ENCODE assay signal across 23 cellular contexts in genomic region chr12:46839232-46839631, GRCh38. TPM values are rescaled to one million over a fixed set of nuclear protein-coding genes. Genes with fewer than 3 reads are reported as not detected.
A peak's percentile ranks its signal among the peaks of the same experiment; 100 is the strongest.
DNase-seq lines count a peak whose midpoint lies in the region; ATAC-seq, FAIRE-seq and TF ChIP-seq lines count a peak whose summit lies in the region.
"Had no signal": no experiment of that assay in that cellular context is flagged by ENCODE, and none has a peak within 500 bp of the region (broad histone marks: within the 10 kb centered on the region; RNA-seq: fewer than 3 reads in every experiment).

No MANE protein-coding gene starts in this region.

- no peak overlapping the region for H3K4me2 ChIP-seq in A549
- H3K4me2 ChIP-seq in SK-N-SH = peak overlapping the region; percentile 25; the same call in 1 of the 2 replicates

- DNase-seq in A549 (ENCODE audit: low read depth in 1 of 2, low spot score in 1 of 2) (no peak), ELR (ENCODE audit: low read depth) (peak; percentile 62), HT1080 (ENCODE audit: low read depth) (peak; percentile 27), SK-N-SH (no peak), DMS53 treated with DMSO at 0.1 percent for 48 hours (lab: John Stamatoyannopoulos, UW; ENCODE audit: unreplicated experiment) (no peak), upper lobe of left lung (no peak)
- no peak for DNase-seq in activated CD4-positive, alpha-beta T cell treated with anti-CD3 and anti-CD28 coated beads for 36 hours
- DNase-seq: 8988T; ACHN; BE2C; C1 segment of cervical spinal cord; CD4-positive, CD25-positive, alpha-beta regulatory T cell; CD8-positive, alpha-beta memory T cell; COR-L47; DMS79; GOT3; H7; Karpas-422; KBM-7 had no signal

- 0 out of 2 replicates have a peak overlapping the region, but pooled peaks have one; percentile 45 for H2AFZ ChIP-seq in SK-N-SH (ENCODE audit: low read depth)

- H3K27ac ChIP-seq in A549 (no peak overlapping the region), SK-N-SH (ENCODE audit: low read depth in 2 of 2, low read length in 1 of 2) (no peak overlapping the region), upper lobe of left lung (no peak overlapping the region)

- CTCF ChIA-PET in A549 (lab: Yijun Ruan, JAX) (interaction anchor here (0.5 kb wide), 1 partner anchor 21 kb away, joined by 3 read pairs; no protein-coding TSS in a partner anchor), SK-N-SH (lab: Yijun Ruan, JAX) (no interaction called here)
- CTCF ChIA-PET in activated CD4-positive, alpha-beta T cell treated with anti-CD3 and anti-CD28 coated beads for 36 hours (lab: Charles Lee) = no interaction called here

- H3K27ac Mint-ChIP-seq in activated CD4-positive, alpha-beta T cell treated with anti-CD3 and anti-CD28 coated beads for 36 hours = no peak overlapping the region
- H3K27ac Mint-ChIP-seq: CD4-positive, CD25-positive, alpha-beta regulatory T cell; CD8-positive, alpha-beta memory T cell; IgD-negative memory B cell had no signal

- H3K79me2 ChIP-seq in SK-N-SH (ENCODE audit: insufficient read depth) = no peaks in the 10 kb centered on the region

- no peaks in the 10 kb centered on the region for H3K9me3 ChIP-seq in A549
- no peaks in the 10 kb centered on the region for H3K9me3 ChIP-seq in SK-N-SH
- no peaks in the 10 kb centered on the region for H3K9me3 ChIP-seq in upper lobe of left lung
- H3K9me3 ChIP-seq: BE2C had no signal

- TF ChIP-seq CTCF in A549 (IDR thresholded peaks at IDR 0.05) = no peak
- TF ChIP-seq CTCF in SK-N-SH (IDR thresholded peaks at IDR 0.05) = no peak
- TF ChIP-seq CTCF in upper lobe of left lung (IDR thresholded peaks at IDR 0.05) = no peak

- H3K4me1 ChIP-seq in A549 (no peaks in the 10 kb centered on the region), SK-N-SH (ENCODE audit: control insufficient read depth in 1 of 2, insufficient read depth in 2 of 2, low read depth in 1 of 2, low read length in 1 of 2) (peaks cover 0 to 9% of the 10 kb centered on the region in 2 experiments; a peak in 1 of 4 replicates), upper lobe of left lung (peaks cover 0 to 4% (median 0%) of the 10 kb centered on the region in 4 donors)
- H3K4me1 ChIP-seq: BE2C had no signal

- peaks cover 18% of the 10 kb centered on the region for H3K27me3 Mint-ChIP-seq in activated CD4-positive, alpha-beta T cell treated with anti-CD3 and anti-CD28 coated beads for 36 hours

- no peak overlapping the region for H3K4me3 Mint-ChIP-seq in activated CD4-positive, alpha-beta T cell treated with anti-CD3 and anti-CD28 coated beads for 36 hours
- H3K4me3 Mint-ChIP-seq: CD4-positive, CD25-positive, alpha-beta regulatory T cell; CD8-positive, alpha-beta memory T cell; IgD-negative memory B cell had no signal

- TF ChIP-seq RAD21 in A549 (conservative IDR thresholded peaks at IDR 0.05 in 1 of 2, IDR thresholded peaks at IDR 0.05 in 1 of 2) = no peak
- TF ChIP-seq RAD21 in SK-N-SH (IDR thresholded peaks at IDR 0.05; ENCODE audit: low read length) = no peak

- H3K4me3 ChIP-seq in A549 (no peak overlapping the region), SK-N-SH (ENCODE audit: low read depth in 2 of 2, low read length in 1 of 2) (no peak overlapping the region), upper lobe of left lung (no peak overlapping the region)
- H3K4me3 ChIP-seq: GM12878 had no signal

- H4K20me1 ChIP-seq in SK-N-SH (ENCODE audit: insufficient read depth) = no peaks in the 10 kb centered on the region

- H3K27me3 ChIP-seq in SK-N-SH (ENCODE audit: insufficient read depth) = no peaks in the 10 kb centered on the region
- no peaks in the 10 kb centered on the region for H3K27me3 ChIP-seq in upper lobe of left lung
- H3K27me3 ChIP-seq: BE2C had no signal

- no peak overlapping the region for H3K9ac ChIP-seq in SK-N-SH

- H3K36me3 Mint-ChIP-seq in activated CD4-positive, alpha-beta T cell treated with anti-CD3 and anti-CD28 coated beads for 36 hours (ENCODE audit: low read depth) = no peaks in the 10 kb centered on the region
- H3K36me3 Mint-ChIP-seq: CD4-positive, CD25-positive, alpha-beta regulatory T cell; CD8-positive, alpha-beta memory T cell had no signal

- peaks cover 5% of the 10 kb centered on the region for H3F3A ChIP-seq in SK-N-SH (replicated peaks; ENCODE audit: insufficient read depth)

- 13% methylated on average over 3 of the region's 3 CpGs for WGBS in A549 (ENCODE audit: missing lambda C conversion rate)
- 17% methylated on average over 3 of the region's 3 CpGs for WGBS in SK-N-SH (ENCODE audit: low lambda C conversion rate)
- WGBS in upper lobe of left lung, 2 donors = 66 to 70% methylated on average over 3 of the region's 3 CpGs

- intact Hi-C loops in activated CD4-positive, alpha-beta T cell treated with anti-CD3 and anti-CD28 coated beads for 36 hours (cut with DNase I, micrococcal nuclease) = no loop called here

- ATAC-seq in A549 = no peak
- ATAC-seq in GM18868 (IDR thresholded peaks at IDR 0.05; ENCODE audit: unreplicated experiment) = no peak
- no peak for ATAC-seq in activated CD4-positive, alpha-beta T cell treated with anti-CD3 and anti-CD28 coated beads for 36 hours
- no peak for ATAC-seq in upper lobe of left lung (ENCODE audit: low FRiP score in 2 of 2)
- ATAC-seq: GM12878 had no signal

- no peaks in the 10 kb centered on the region for H3K9me2 ChIP-seq in SK-N-SH

- TF ChIP-seq EP300 in A549 (IDR thresholded peaks at IDR 0.05) (no peak), SK-N-SH (IDR thresholded peaks at IDR 0.05; ENCODE audit: borderline replicate concordance in 1 of 2, low read depth in 1 of 2, low read length in 1 of 2) (no peak), upper lobe of left lung (IDR thresholded peaks at IDR 0.05) (no peak)

- POLR2A ChIA-PET in A549 (lab: Yijun Ruan, JAX) (no interaction called here), SK-N-SH (lab: Yijun Ruan, JAX) (no interaction called here)
- POLR2A ChIA-PET in activated CD4-positive, alpha-beta T cell treated with anti-CD3 and anti-CD28 coated beads for 36 hours (lab: Charles Lee) = no interaction called here

- FAIRE-seq in A549 (lab: Jason Lieb, UNC) = no peak
- FAIRE-seq: D721Med, GM12878 had no signal

- H3K9me3 Mint-ChIP-seq in activated CD4-positive, alpha-beta T cell treated with anti-CD3 and anti-CD28 coated beads for 36 hours (ENCODE audit: low read depth) = no peaks in the 10 kb centered on the region
- H3K9me3 Mint-ChIP-seq: CD8-positive, alpha-beta memory T cell; IgD-negative memory B cell had no signal

- H3K36me3 ChIP-seq in SK-N-SH (replicated peaks in 1 of 2; ENCODE audit: control insufficient read depth in 1 of 2, insufficient read depth in 2 of 2, low read length in 1 of 2) = no peaks in the 10 kb centered on the region
- no peaks in the 10 kb centered on the region for H3K36me3 ChIP-seq in upper lobe of left lung
- H3K36me3 ChIP-seq: BE2C had no signal

- TF ChIP-seq POLR2A in A549 (IDR thresholded peaks at IDR 0.05; ENCODE audit: low read length) (no peak), upper lobe of left lung (IDR thresholded peaks at IDR 0.05) (no peak)

- H3K4me1 Mint-ChIP-seq in activated CD4-positive, alpha-beta T cell treated with anti-CD3 and anti-CD28 coated beads for 36 hours = no peaks in the 10 kb centered on the region
- H3K4me1 Mint-ChIP-seq: CD4-positive, CD25-positive, alpha-beta regulatory T cell; CD8-positive, alpha-beta memory T cell; IgD-negative memory B cell had no signal

TF ChIP-seq in A549, 52 proteins besides CTCF, POLR2A, EP300 and RAD21:
- TF ChIP-seq HOXB5 (CRISPR knock-in tag; IDR thresholded peaks at IDR 0.05) (no peak), MAFK (IDR thresholded peaks at IDR 0.05; ENCODE audit: partially characterized antibody) (peak; percentile 16)
TF ChIP-seq in A549: peak in this region for 1.

TF ChIP-seq in SK-N-SH, 30 proteins besides CTCF, POLR2A, EP300 and RAD21 (continues in another document):
- no peak for TF ChIP-seq FOXM1 (IDR thresholded peaks at IDR 0.05; ENCODE audit: low read depth)
- TF ChIP-seq MXI1 (IDR thresholded peaks at IDR 0.05; ENCODE audit: low read depth, low read length) = no peak
- TF ChIP-seq PBX3 (IDR thresholded peaks at IDR 0.05) = no peak
- TF ChIP-seq JUND (IDR thresholded peaks at IDR 0.05) = no peak
- no peak for TF ChIP-seq ELF1 (IDR thresholded peaks at IDR 0.05)
- no peak for TF ChIP-seq MAX (IDR thresholded peaks at IDR 0.05; ENCODE audit: low read depth)
- TF ChIP-seq YY1 (IDR thresholded peaks at IDR 0.05; ENCODE audit: low read depth) = no peak
- no peak for TF ChIP-seq FOSL2 (IDR thresholded peaks at IDR 0.05; ENCODE audit: borderline replicate concordance, low read depth)
- TF ChIP-seq EZH2phosphoT487 (IDR thresholded peaks at IDR 0.05; ENCODE audit: borderline replicate concordance, low read depth) = no peak
- no peak for TF ChIP-seq MEF2A (IDR thresholded peaks at IDR 0.05; ENCODE audit: borderline replicate concordance, low read depth)
- TF ChIP-seq FOXJ3 (CRISPR knock-in tag; IDR thresholded peaks at IDR 0.05) = no peak
- no peak for TF ChIP-seq GATA2 (CRISPR knock-in tag; IDR thresholded peaks at IDR 0.05)

RNA-seq across cellular contexts. Expression of gene SLC38A4, which starts 13.4 kb away (rescaled TPM):
- polyA plus RNA-seq in A549 (2011; rRNA removed) = 0.09 TPM in 1 of 2 replicates, not detected in the other
- polyA plus RNA-seq in A549 (2012; cell fraction: cytosol; rRNA removed) = not detected in 2 replicates
- polyA plus RNA-seq in A549 (2012; cell fraction: nucleus; rRNA removed) = 0.02 TPM in 1 of 2 replicates, not detected in the other
- 0.03 to 0.30 TPM in 2 of 3 replicates, not detected in the other for polyA plus RNA-seq in A549 (2017; fragmentation: RNase III; extraction: RNeasy Plus Mini Kit Qiagen cat#74134 plus additional on column Dnase treatment)
- polyA minus RNA-seq in A549 (2011; rRNA and poly(A)+ RNA removed) = not detected in 2 replicates
- total RNA-seq in HT1080 (2014; rRNA removed; shearing (Covaris generic)) = not detected in 2 replicates
- polyA plus RNA-seq in HT1080 (2015; cell fraction: cytosol; rRNA removed) = 0.05 TPM in 1 of 2 replicates, not detected in the other
- polyA plus RNA-seq in HT1080 (2015; cell fraction: nucleus; rRNA removed) = not detected in 2 replicates
- polyA plus RNA-seq in SK-N-SH (2012; rRNA removed) = 66.7 and 89.3 TPM in 2 replicates
- polyA plus RNA-seq in SK-N-SH (2012; cell fraction: cytosol; rRNA removed) = 94.3 and 104 TPM in 2 replicates
- 42.3 and 91.6 TPM in 2 replicates for polyA plus RNA-seq in SK-N-SH (2012; cell fraction: nucleus; rRNA removed)
- total RNA-seq in activated CD4-positive, alpha-beta T cell treated with anti-CD3 and anti-CD28 coated beads for 36 hours = not detected
- total RNA-seq in upper lobe of left lung = under 1 TPM in 3 of 6 donors, not detected in 3; 0.49 to 0.81 (median 0.60) TPM
- total RNA-seq: CD4-positive, CD25-positive, alpha-beta regulatory T cell; CD8-positive, alpha-beta memory T cell had no signal
- polyA plus RNA-seq: CD4-positive, CD25-positive, alpha-beta regulatory T cell; CD8-positive, alpha-beta memory T cell; IgD-negative memory B cell had no signal

Comparison
In these comparisons a context has a peak if more than half of its experiments do, and no peak if none do; other contexts are left out.
1. DNase-seq: peak in ELR (single experiment) and HT1080 (single experiment); none in A549 (0 of 2), SK-N-SH (single experiment), DMS53 treated with DMSO at 0.1 percent for 48 hours (single experiment), activated CD4-positive, alpha-beta T cell treated with anti-CD3 and anti-CD28 coated beads for 36 hours (single experiment) and upper lobe of left lung (0 of 2).